13 cellular contexts compared by ENCODE assay signal in genomic region chr4:103364066-103364465, GRCh38.
"Had no signal": no experiment of that assay in that cellular context is flagged by ENCODE, and none has a peak within 500 bp of the region (broad histone marks: within the 10 kb centered on the region; RNA-seq: fewer than 3 reads in every experiment).

No MANE protein-coding gene starts in this region.

- H3K27me3 ChIP-seq: body of pancreas, heart left ventricle, tibial nerve had no signal

- H3K36me3 ChIP-seq: heart left ventricle, tibial nerve had no signal

- H3K27ac ChIP-seq: body of pancreas, heart left ventricle, tibial nerve had no signal

- H3K4me3 ChIP-seq: body of pancreas, heart left ventricle, tibial nerve had no signal

- DNase-seq: activated gamma-delta T cell treated with Interleukin-2 at 50 U/mL for 16 hours; activated T-cell treated with anti-CD3 and anti-CD28 coated beads, Interleukin-2, amount 50 U/mL, for 1 hour; anterior cingulate cortex; body of pancreas; caudate nucleus; dermis blood vessel endothelial cell; heart left ventricle; left ventricle myocardium superior; retina; stimulated activated CD4-positive, alpha-beta T cell treated with anti-CD3 and anti-CD28 coated beads, Interleukin-4, amount 100 ng/mL, for 24 hours; stimulated activated naive CD8-positive, alpha-beta T cell treated with anti-CD3 and anti-CD28 coated beads, Interleukin-15, Interleukin-2, amounts not matched to agents 100 U/mL and 50 U/mL, for 24 hours; T-helper 1 cell had no signal
